8 cellular contexts compared by ENCODE assay signal in the genomic region with DNA sequence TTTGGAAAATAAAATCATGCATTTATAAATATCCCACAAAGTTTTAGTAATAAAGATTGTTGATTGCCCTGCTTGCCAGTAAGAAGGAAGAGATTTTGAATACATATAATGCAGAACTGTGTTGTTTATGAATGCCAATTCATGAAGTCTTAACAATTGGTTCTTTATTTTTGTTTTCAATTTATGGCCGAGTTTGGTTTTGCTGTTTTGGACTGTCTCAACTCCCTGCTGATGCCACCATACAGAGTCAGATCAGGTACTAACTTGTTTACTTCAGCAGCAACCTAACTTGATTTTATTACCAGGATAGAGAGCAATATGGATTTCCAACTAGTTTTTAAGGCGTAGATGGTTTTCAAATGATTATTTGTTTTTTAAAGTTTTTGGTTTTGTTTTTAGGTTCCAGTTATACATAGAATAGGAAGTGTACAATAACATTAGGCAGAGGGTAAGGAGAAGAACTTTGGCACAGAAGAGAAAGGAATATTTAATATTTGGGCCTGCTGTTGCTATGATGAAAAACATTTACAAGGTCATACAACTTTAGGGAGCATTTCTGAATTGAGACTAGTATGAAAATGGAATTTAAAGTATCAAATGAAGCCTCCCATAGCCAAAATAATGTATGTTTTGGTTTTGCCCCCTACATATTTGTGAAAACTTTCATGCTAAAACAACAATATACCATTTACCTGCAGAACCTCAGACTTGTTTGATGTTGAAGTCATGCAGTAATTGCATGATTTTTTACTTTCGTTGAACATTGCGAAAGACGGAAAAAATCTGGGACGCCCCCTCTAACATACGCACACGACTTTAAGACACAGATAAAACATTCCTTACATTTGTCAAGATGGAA. TPM values are rescaled to one million over a fixed set of nuclear protein-coding genes. Genes with fewer than 3 reads are reported as not detected.
DNase-seq lines count a peak whose midpoint lies in the region; ATAC-seq, FAIRE-seq and TF ChIP-seq lines count a peak whose summit lies in the region.

No MANE protein-coding gene starts in this region.

- TF ChIP-seq CTCF in activated B cell treated with CpG ODN at 0.5 μM for 24 hours (IDR thresholded peaks at IDR 0.05) = no peak
- TF ChIP-seq CTCF in gastrocnemius medialis (IDR thresholded peaks at IDR 0.05 in 4 of 5, conservative IDR thresholded peaks at IDR 0.05 in 1 of 5) = no peak

- H3K27ac Mint-ChIP-seq in activated CD4-positive, alpha-beta T cell treated with anti-CD3 and anti-CD28 coated beads, Interleukin-2, amount 10 ng/mL, durations not matched to agents 24 days and 14 days = peak overlapping the region; percentile 97
- H3K27ac Mint-ChIP-seq in activated B cell treated with CpG ODN at 0.5 μM for 24 hours = peak overlapping the region; percentile 97

- TF ChIP-seq POLR2A in gastrocnemius medialis (IDR thresholded peaks at IDR 0.05) = no peak

- intact Hi-C loops in activated CD4-positive, alpha-beta T cell treated with anti-CD3 and anti-CD28 coated beads, Interleukin-2, amount 10 ng/mL, durations not matched to agents 24 days and 14 days (cut with micrococcal nuclease) = loop anchor here (5.0 kb wide), 4 partner anchors 247 to 782 kb away; a partner anchor contains a TSS
- intact Hi-C loops in activated B cell treated with CpG ODN at 0.5 μM for 24 hours (cut with micrococcal nuclease) (loop anchor here (5.0 to 10.0 kb wide), 2 partner anchors 490 to 782 kb away; a partner anchor contains a TSS), gastrocnemius medialis (cut with DNase I; ENCODE audit: low total_unique reads) (loop anchor here (10.0 kb wide), 1 partner anchor 760 kb away; a partner anchor contains a TSS)

- H3K36me3 Mint-ChIP-seq in activated CD4-positive, alpha-beta T cell treated with anti-CD3 and anti-CD28 coated beads, Interleukin-2, amount 10 ng/mL, durations not matched to agents 24 days and 14 days (ENCODE audit: low read depth) = peaks cover 10% of the 10 kb centered on the region
- H3K36me3 Mint-ChIP-seq in activated B cell treated with CpG ODN at 0.5 μM for 24 hours (ENCODE audit: low read depth) = peaks cover 11% of the 10 kb centered on the region

- DNase-seq in activated CD4-positive, alpha-beta T cell treated with anti-CD3 and anti-CD28 coated beads, Interleukin-2, amount 10 ng/mL, durations not matched to agents 24 days and 14 days = no peak
- DNase-seq in activated CD4-positive, alpha-beta T cell treated with anti-CD3 and anti-CD28 coated beads for 4 hours = no peak
- DNase-seq in activated B cell treated with CpG ODN at 0.5 μM for 24 hours = no peak
- DNase-seq in frontal cortex (ENCODE audit: low spot score in 2 of 2) = peak in 1 of 2 donors; percentile 56
- DNase-seq in gastrocnemius medialis = no peak
- no peak for DNase-seq in retina

- no peaks in the 10 kb centered on the region for H3K9me3 Mint-ChIP-seq in activated CD4-positive, alpha-beta T cell treated with anti-CD3 and anti-CD28 coated beads, Interleukin-2, amount 10 ng/mL, durations not matched to agents 24 days and 14 days
- H3K9me3 Mint-ChIP-seq in activated B cell treated with CpG ODN at 0.5 μM for 24 hours = no peaks in the 10 kb centered on the region

- H3K4me3 Mint-ChIP-seq in activated CD4-positive, alpha-beta T cell treated with anti-CD3 and anti-CD28 coated beads, Interleukin-2, amount 10 ng/mL, durations not matched to agents 24 days and 14 days = peak overlapping the region; percentile 96
- H3K4me3 Mint-ChIP-seq in activated B cell treated with CpG ODN at 0.5 μM for 24 hours = peak overlapping the region; percentile 96

- H3K27me3 ChIP-seq in gastrocnemius medialis = no peaks in the 10 kb centered on the region

- H3K4me1 ChIP-seq in gastrocnemius medialis = peaks cover 27 to 30% of the 10 kb centered on the region in 2 donors

- H3K9me3 ChIP-seq in gastrocnemius medialis = no peaks in the 10 kb centered on the region

- peak overlapping the region; percentile 77 to 94 (median 88) for H3K4me3 ChIP-seq in gastrocnemius medialis

- POLR2A ChIA-PET in activated B cell treated with CpG ODN at 0.5 μM for 24 hours (lab: Charles Lee) = interaction anchor here (0.5 to 2.6 kb wide), 15 partner anchors 15 to 781 kb away, joined by 3 to 53 read pairs (median 6); a partner anchor contains a TSS

- CTCF ChIA-PET in activated B cell treated with CpG ODN at 0.5 μM for 24 hours (lab: Charles Lee) = interaction anchor here (1.2 to 1.3 kb wide), 2 partner anchors 64 to 97 kb away, joined by 3 read pairs; no protein-coding TSS in a partner anchor

- no peaks in the 10 kb centered on the region for H3K27me3 Mint-ChIP-seq in activated CD4-positive, alpha-beta T cell treated with anti-CD3 and anti-CD28 coated beads, Interleukin-2, amount 10 ng/mL, durations not matched to agents 24 days and 14 days
- H3K27me3 Mint-ChIP-seq in activated B cell treated with CpG ODN at 0.5 μM for 24 hours = no peaks in the 10 kb centered on the region

- H3K36me3 ChIP-seq in gastrocnemius medialis = no peaks in the 10 kb centered on the region

- peaks cover 24% of the 10 kb centered on the region for H3K4me1 Mint-ChIP-seq in activated CD4-positive, alpha-beta T cell treated with anti-CD3 and anti-CD28 coated beads, Interleukin-2, amount 10 ng/mL, durations not matched to agents 24 days and 14 days
- H3K4me1 Mint-ChIP-seq in activated B cell treated with CpG ODN at 0.5 μM for 24 hours = peaks cover 28% of the 10 kb centered on the region

- H3K27ac ChIP-seq in gastrocnemius medialis = peak overlapping the region; percentile 90 to 98 (median 94)

- in situ Hi-C loops in gastrocnemius medialis (cut with MboI; ENCODE audit: low sequenced_read_pairs in 4 of 4) = loop anchor here in 1 of 4 donors (25.0 kb wide), 1 partner anchor 367 kb away; a partner anchor contains a TSS

- FAIRE-seq in frontal cortex (lab: Jason Lieb, UNC) = peak; percentile 36

- ATAC-seq in activated B cell treated with CpG ODN at 0.5 μM for 24 hours (ENCODE audit: low read depth) (no peak), gastrocnemius medialis (no peak), HG02623 (IDR thresholded peaks at IDR 0.05; ENCODE audit: unreplicated experiment) (no peak), GM18861 (IDR thresholded peaks at IDR 0.05; ENCODE audit: unreplicated experiment) (no peak)

RNA-seq across cellular contexts. Expression of a gene that starts 0.9 kb away (rescaled TPM):
- total RNA-seq in activated CD4-positive, alpha-beta T cell treated with anti-CD3 and anti-CD28 coated beads, Interleukin-2, amount 10 ng/mL, durations not matched to agents 24 days and 14 days = 37.9 and 41.6 TPM in 2 replicates
- total RNA-seq in activated B cell treated with CpG ODN at 0.5 μM for 24 hours (23.5 and 27.4 TPM in 2 replicates), frontal cortex (44.8 TPM), gastrocnemius medialis (10 to 100 TPM; 13.5 to 35.8 (median 21.8) TPM)
